Comparison of ENCODE assay signal across 1 cellular context in genomic region chrX:106740193-106740780, GRCh38.
TF ChIP-seq lines count a peak whose summit lies in the region.

No MANE protein-coding gene starts in this region.

TF ChIP-seq in HepG2, 621 proteins besides CTCF, POLR2A, EP300 and RAD21 (continued from another document and continues in another):
- TF ChIP-seq ZNF142 (CRISPR knock-in tag; IDR thresholded peaks at IDR 0.05) (no peak), CHCHD3 (CRISPR knock-in tag; IDR thresholded peaks at IDR 0.05) (no peak), ZNF75D (CRISPR knock-in tag; IDR thresholded peaks at IDR 0.05; ENCODE audit: borderline replicate concordance) (no peak), SOX5 (CRISPR knock-in tag; IDR thresholded peaks at IDR 0.05; ENCODE audit: borderline replicate concordance) (peak; percentile 61; the same call in 1 of the 2 replicates), ZNF768 (CRISPR knock-in tag; IDR thresholded peaks at IDR 0.05) (no peak), RARA (CRISPR knock-in tag; IDR thresholded peaks at IDR 0.05) (peak; percentile 94), ZNF281 (CRISPR knock-in tag; IDR thresholded peaks at IDR 0.05; ENCODE audit: borderline replicate concordance) (no peak), ARID4A (CRISPR knock-in tag; IDR thresholded peaks at IDR 0.05; ENCODE audit: borderline replicate concordance) (no peak), SIN3A (IDR thresholded peaks at IDR 0.05; ENCODE audit: borderline replicate concordance, low read depth, low read length) (no peak), HOXA7 (CRISPR knock-in tag; IDR thresholded peaks at IDR 0.05) (no peak), HOXA3 (CRISPR knock-in tag; IDR thresholded peaks at IDR 0.05) (no peak), IKZF4 (CRISPR knock-in tag; IDR thresholded peaks at IDR 0.05; ENCODE audit: borderline replicate concordance, low read depth, not compliant biosample characterization) (no peak), ZEB1 (IDR thresholded peaks at IDR 0.05; ENCODE audit: insufficient replicate concordance, low read depth) (peak; percentile 75), ELF1 (CRISPR knock-in tag; IDR thresholded peaks at IDR 0.05) (no peak), ZBTB37 (CRISPR knock-in tag; IDR thresholded peaks at IDR 0.05) (no peak), ZNF891 (CRISPR knock-in tag; IDR thresholded peaks at IDR 0.05) (no peak), TEAD3 (CRISPR knock-in tag; optimal IDR thresholded peaks at IDR 0.05; ENCODE audit: borderline replicate concordance) (peak; percentile 28), ZNF597 (CRISPR knock-in tag; IDR thresholded peaks at IDR 0.05) (no peak), MLLT10 (CRISPR knock-in tag; IDR thresholded peaks at IDR 0.05) (no peak), ETV6 (CRISPR knock-in tag; conservative IDR thresholded peaks at IDR 0.05) (no peak), SRSF9 (IDR thresholded peaks at IDR 0.05; ENCODE audit: borderline replicate concordance, insufficient read depth, low read depth, low read length, poor library complexity, severe bottlenecking) (no peak), ZBTB1 (CRISPR knock-in tag; IDR thresholded peaks at IDR 0.05; ENCODE audit: borderline replicate concordance) (no peak), ZNF619 (CRISPR knock-in tag; IDR thresholded peaks at IDR 0.05) (no peak), ZNF589 (CRISPR knock-in tag; conservative IDR thresholded peaks at IDR 0.05) (no peak), ZFP91 (CRISPR knock-in tag; IDR thresholded peaks at IDR 0.05; ENCODE audit: borderline replicate concordance) (no peak), PRMT3 (CRISPR knock-in tag; IDR thresholded peaks at IDR 0.05; ENCODE audit: borderline replicate concordance, low read depth) (no peak), FOXM1 (CRISPR knock-in tag; IDR thresholded peaks at IDR 0.05) (no peak), KDM1A (CRISPR knock-in tag; IDR thresholded peaks at IDR 0.05) (no peak), ZBED4 (CRISPR knock-in tag; IDR thresholded peaks at IDR 0.05; ENCODE audit: borderline replicate concordance) (no peak), EED (CRISPR knock-in tag; IDR thresholded peaks at IDR 0.05) (no peak), EHMT2 (IDR thresholded peaks at IDR 0.05; ENCODE audit: borderline replicate concordance, low read depth, low read length) (no peak), PREB (CRISPR knock-in tag; IDR thresholded peaks at IDR 0.05) (no peak), CCDC6 (CRISPR knock-in tag; IDR thresholded peaks at IDR 0.05) (no peak)
